ENCODE assay signal across 15 cellular contexts in the genomic region with DNA sequence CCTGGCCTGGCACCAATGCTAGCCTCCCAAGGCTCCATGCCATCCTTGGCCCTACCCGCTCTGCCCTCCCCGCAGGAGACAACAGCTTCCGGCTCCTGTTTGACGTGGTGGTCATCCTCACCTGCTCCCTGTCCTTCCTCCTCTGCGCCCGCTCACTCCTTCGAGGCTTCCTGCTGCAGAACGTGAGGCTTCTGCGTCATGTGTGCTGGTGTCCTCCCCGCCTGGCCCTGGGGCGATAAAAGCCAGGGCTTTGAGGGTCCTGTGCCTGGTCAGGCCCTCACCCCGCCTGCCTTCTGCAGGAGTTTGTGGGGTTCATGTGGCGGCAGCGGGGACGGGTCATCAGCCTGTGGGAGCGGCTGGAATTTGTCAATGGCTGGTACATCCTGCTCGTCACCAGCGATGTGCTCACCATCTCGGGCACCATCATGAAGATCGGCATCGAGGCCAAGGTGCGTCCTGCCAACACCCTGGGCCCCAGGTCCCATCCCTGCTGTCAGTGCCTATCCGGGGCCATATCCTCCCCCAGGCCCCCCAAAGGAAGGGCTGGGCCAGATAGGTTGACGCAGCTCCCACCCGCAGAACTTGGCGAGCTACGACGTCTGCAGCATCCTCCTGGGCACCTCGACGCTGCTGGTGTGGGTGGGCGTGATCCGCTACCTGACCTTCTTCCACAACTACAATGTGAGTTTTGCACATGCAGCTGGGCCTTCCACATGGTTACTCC. TPM values are rescaled to one million over a fixed set of nuclear protein-coding genes. Genes with fewer than 3 reads are reported as not detected.
DNase-seq lines count a peak whose midpoint lies in the region; TF ChIP-seq lines count a peak whose summit lies in the region.
"Had no signal": no experiment of that assay in that cellular context is flagged by ENCODE, and none has a peak within 500 bp of the region (broad histone marks: within the 10 kb centered on the region; RNA-seq: fewer than 3 reads in every experiment).

No MANE protein-coding gene starts in this region.

- H3K9me3 ChIP-seq in endodermal cell (ENCODE audit: control insufficient read depth, low read length): no peaks in the 10 kb centered on the region
- H3K9me3 ChIP-seq in neural progenitor cell (ENCODE audit: low read depth): no peaks in the 10 kb centered on the region
- H3K9me3 ChIP-seq in sigmoid colon: no peaks in the 10 kb centered on the region

- peaks cover 4% of the 10 kb centered on the region for H3K36me3 ChIP-seq in endodermal cell (ENCODE audit: control insufficient read depth, insufficient read depth, low read length)
- H3K36me3 ChIP-seq in neural progenitor cell: no peaks in the 10 kb centered on the region
- H3K36me3 ChIP-seq in sigmoid colon: peaks cover 13 to 67% (median 24%) of the 10 kb centered on the region in 4 donors

- TF ChIP-seq CTCF in chondrocyte (IDR thresholded peaks at IDR 0.05) (no peak), endodermal cell (conservative IDR thresholded peaks at IDR 0.05) (no peak), neural progenitor cell (IDR thresholded peaks at IDR 0.05) (no peak), sigmoid colon (IDR thresholded peaks at IDR 0.05) (no peak)

- H4K20me1 ChIP-seq in neural progenitor cell (ENCODE audit: low read depth): no peaks in the 10 kb centered on the region

- TF ChIP-seq POLR2A in sigmoid colon (IDR thresholded peaks at IDR 0.05): no peak

- H3K9ac ChIP-seq in endodermal cell (ENCODE audit: extremely low read depth, low read length, poor library complexity, severe bottlenecking) (no peak overlapping the region), neural progenitor cell (no peak overlapping the region)

- TF ChIP-seq EP300 in sigmoid colon (IDR thresholded peaks at IDR 0.05): no peak

- 92 to 95% methylated on average over 29 to 32 of the region's 32 CpGs for WGBS in endodermal cell (ENCODE audit: insufficient coverage in 1 of 2, insufficient read length in 1 of 2), 2 experiments
- WGBS in sigmoid colon, 2 donors: 95% methylated on average over 32 of the region's 32 CpGs

- no peak overlapping the region for H3K4me2 ChIP-seq in neural progenitor cell

- no peaks in the 10 kb centered on the region for H3K79me2 ChIP-seq in neural progenitor cell (ENCODE audit: low read depth)

- H3F3A ChIP-seq in neural progenitor cell (ENCODE audit: low read depth): no peaks in the 10 kb centered on the region

- H3K4me1 Mint-ChIP-seq in chondrocyte (ENCODE audit: low read depth): peaks cover 10% of the 10 kb centered on the region
- no peaks in the 10 kb centered on the region for H3K4me1 Mint-ChIP-seq in endodermal cell
- peaks cover 2% of the 10 kb centered on the region for H3K4me1 Mint-ChIP-seq in neural progenitor cell

- H2AFZ ChIP-seq in neural progenitor cell (replicated peaks): no peak overlapping the region

- DNase-seq in chondrocyte (ENCODE audit: low spot score) (no peak), endodermal cell (peak; percentile 30), neural progenitor cell (ENCODE audit: low spot score) (no peak), ureter (ENCODE audit: low spot score) (peak; percentile 45), EL (no peak), sigmoid colon (no peak)
- DNase-seq in stimulated activated CD4-positive, alpha-beta T cell treated with anti-CD3 and anti-CD28 coated beads, Interleukin-4, amount 100 ng/mL, for 24 hours: no peak
- DNase-seq: C1 segment of cervical spinal cord, Calu3, COR-L47, DMS53, DMS79 treated with DMSO at 0.1 percent for 48 hours, GOT3, HCEC 1CT had no signal

- H3K27me3 ChIP-seq in endodermal cell (ENCODE audit: control insufficient read depth, insufficient read depth, low read length, poor library complexity, severe bottlenecking) (no peaks in the 10 kb centered on the region), neural progenitor cell (no peaks in the 10 kb centered on the region), sigmoid colon (no peaks in the 10 kb centered on the region)

- intact Hi-C loops in sigmoid colon (cut with DNase I): no loop called here

- no peaks in the 10 kb centered on the region for H3K27me3 Mint-ChIP-seq in chondrocyte (ENCODE audit: low read depth)
- H3K27me3 Mint-ChIP-seq in endodermal cell (ENCODE audit: insufficient read depth): no peaks in the 10 kb centered on the region
- H3K27me3 Mint-ChIP-seq in neural progenitor cell (ENCODE audit: insufficient read depth, low read depth): peaks cover 4% of the 10 kb centered on the region
- H3K27me3 Mint-ChIP-seq: CD4-positive, alpha-beta memory T cell had no signal

- peak overlapping the region; percentile 57 for H3K27ac Mint-ChIP-seq in chondrocyte (ENCODE audit: unreplicated experiment)
- H3K27ac Mint-ChIP-seq in endodermal cell: no peak overlapping the region
- no peak overlapping the region for H3K27ac Mint-ChIP-seq in neural progenitor cell
- H3K27ac Mint-ChIP-seq: CD4-positive, alpha-beta memory T cell had no signal

- H3K9me3 Mint-ChIP-seq in chondrocyte (ENCODE audit: low read depth) (no peaks in the 10 kb centered on the region), endodermal cell (no peaks in the 10 kb centered on the region), neural progenitor cell (no peaks in the 10 kb centered on the region)
- H3K9me3 Mint-ChIP-seq: CD4-positive, alpha-beta memory T cell had no signal

- H3K36me3 Mint-ChIP-seq in chondrocyte (ENCODE audit: low read depth) (peaks cover 9% of the 10 kb centered on the region), endodermal cell (ENCODE audit: low read depth) (peaks cover 28% of the 10 kb centered on the region), neural progenitor cell (no peaks in the 10 kb centered on the region)

- H3K4me3 ChIP-seq in endodermal cell (ENCODE audit: low read length): no peak overlapping the region
- H3K4me3 ChIP-seq in neural progenitor cell: no peak overlapping the region
- no peak overlapping the region for H3K4me3 ChIP-seq in sigmoid colon

- H3K4me1 ChIP-seq in endodermal cell (ENCODE audit: control insufficient read depth, insufficient read depth, low read length): no peaks in the 10 kb centered on the region
- H3K4me1 ChIP-seq in neural progenitor cell: no peaks in the 10 kb centered on the region
- H3K4me1 ChIP-seq in sigmoid colon: peaks cover 0 to 15% (median 9%) of the 10 kb centered on the region in 4 donors

- no peak overlapping the region for H3K4me3 Mint-ChIP-seq in chondrocyte (ENCODE audit: unreplicated experiment)
- no peak overlapping the region for H3K4me3 Mint-ChIP-seq in endodermal cell
- peak overlapping the region; percentile 24 for H3K4me3 Mint-ChIP-seq in neural progenitor cell

- no peak overlapping the region for H3K27ac ChIP-seq in endodermal cell (ENCODE audit: low read depth, low read length)
- no peak overlapping the region for H3K27ac ChIP-seq in neural progenitor cell
- H3K27ac ChIP-seq in sigmoid colon: no peak overlapping the region

RNA-seq across cellular contexts. Expression of gene MCOLN1, which starts 6.3 kb away (rescaled TPM):
- total RNA-seq in chondrocyte (25.9 to 27.9 TPM (median 27.8 TPM) in 3 replicates), endodermal cell (10 to 100 TPM; 18.0 to 21.4 TPM), neural progenitor cell (ENCODE audit: low replicate concordance) (6.6 and 7.1 TPM in 2 replicates), ureter (20.0 TPM), sigmoid colon (10 to 100 TPM; 15.5 to 21.3 (median 17.1) TPM)
- 10.9 TPM for polyA plus RNA-seq in endodermal cell (2013, experiment 1 of 2)
- 13.2 TPM for polyA plus RNA-seq in endodermal cell (2013, experiment 2 of 2)
- 10 to 100 TPM; 16.0 to 23.7 (median 16.8) TPM for polyA plus RNA-seq in sigmoid colon

RNA-seq across cellular contexts. Expression of gene PNPLA6, which starts 6.8 kb away (rescaled TPM):
- 78.1 to 97.9 TPM (median 87.9 TPM) in 3 replicates for total RNA-seq in chondrocyte
- 100 to 1,000 TPM in 1 of 2 donors, 10 to 100 TPM in 1; 86.1 to 124 TPM for total RNA-seq in endodermal cell
- polyA plus RNA-seq in endodermal cell (2013, experiment 1 of 2): 62.2 TPM
- 61.6 TPM for polyA plus RNA-seq in endodermal cell (2013, experiment 2 of 2)
- 25.5 and 78.9 TPM in 2 replicates for total RNA-seq in neural progenitor cell (ENCODE audit: low replicate concordance)
- total RNA-seq in ureter: 79.5 TPM
- total RNA-seq in sigmoid colon: 10 to 100 TPM; 35.2 to 77.0 (median 44.1) TPM
- 10 to 100 TPM; 13.6 to 76.3 (median 15.0) TPM for polyA plus RNA-seq in sigmoid colon

RNA-seq across cellular contexts. Expression of gene ZNF358, which starts 12.8 kb away (rescaled TPM):
- total RNA-seq in chondrocyte (72.8 to 78.9 TPM (median 78.1 TPM) in 3 replicates), endodermal cell (10 to 100 TPM; 45.9 to 53.2 TPM), neural progenitor cell (ENCODE audit: low replicate concordance) (16.9 and 50.3 TPM in 2 replicates), ureter (34.3 TPM), sigmoid colon (100 to 1,000 TPM in 1 of 4 donors, 10 to 100 TPM in 3; 64.5 to 120 (median 69.6) TPM)
- polyA plus RNA-seq in endodermal cell (2013, experiment 1 of 2): 66.1 TPM
- polyA plus RNA-seq in endodermal cell (2013, experiment 2 of 2): 59.3 TPM
- polyA plus RNA-seq in sigmoid colon: 10 to 100 TPM; 29.3 to 52.9 (median 31.9) TPM

RNA-seq across cellular contexts. Expression of gene PEX11G, which starts 39.8 kb away (rescaled TPM):
- total RNA-seq in chondrocyte (1.7 to 2.6 TPM (median 2.3 TPM) in 3 replicates), endodermal cell (1 to 10 TPM; 2.6 to 3.0 TPM), neural progenitor cell (ENCODE audit: low replicate concordance) (1.0 and 5.7 TPM in 2 replicates), ureter (7.8 TPM), sigmoid colon (1 to 10 TPM in 3 of 4 donors, not detected in 1; 2.3 to 4.8 (median 3.6) TPM)
- 2.3 TPM for polyA plus RNA-seq in endodermal cell (2013, experiment 1 of 2)
- 1.6 TPM for polyA plus RNA-seq in endodermal cell (2013, experiment 2 of 2)
- polyA plus RNA-seq in sigmoid colon: 10 to 100 TPM in 1 of 3 donors, 1 to 10 TPM in 2; 5.4 to 12.3 (median 6.6) TPM

Comparison
In these comparisons a context has a peak if more than half of its experiments do, and no peak if none do; other contexts are left out.
1. DNase-seq: peak in endodermal cell (single experiment) and ureter (single experiment); none in chondrocyte (single experiment), neural progenitor cell (single experiment), EL (single experiment), sigmoid colon (single experiment) and stimulated activated CD4-positive, alpha-beta T cell treated with anti-CD3 and anti-CD28 coated beads, Interleukin-4, amount 100 ng/mL, for 24 hours (single experiment).